ENCODE assay signal across 18 cellular contexts in the genomic region with DNA sequence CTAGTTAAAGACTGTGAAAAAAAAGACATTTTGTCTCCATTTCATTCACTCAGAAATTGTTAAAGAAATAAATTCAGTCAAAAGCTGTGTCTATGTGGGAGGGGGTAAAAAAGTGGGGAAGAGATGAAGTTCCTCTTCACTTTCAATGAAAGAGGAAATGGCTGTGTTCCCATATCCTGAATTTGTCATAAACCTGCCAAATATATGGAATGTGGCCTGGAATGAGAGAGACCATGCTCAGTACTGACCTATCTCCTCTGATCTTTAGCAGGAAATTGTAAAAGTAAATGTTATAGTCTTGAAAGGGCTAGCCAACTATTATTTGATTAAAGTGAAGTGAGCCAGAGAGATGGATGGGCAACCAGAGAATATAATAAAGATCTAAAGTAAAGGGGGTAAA.
A peak's percentile ranks its signal among the peaks of the same experiment; 100 is the strongest.
DNase-seq lines count a peak whose midpoint lies in the region; FAIRE-seq and TF ChIP-seq lines count a peak whose summit lies in the region.
"Had no signal": no experiment of that assay in that cellular context is flagged by ENCODE, and none has a peak within 500 bp of the region (broad histone marks: within the 10 kb centered on the region; RNA-seq: fewer than 3 reads in every experiment).

No MANE protein-coding gene starts in this region.

- FAIRE-seq in H54 (lab: Jason Lieb, UNC), result no peak
- FAIRE-seq in RCC 7860 (lab: Jason Lieb, UNC), result no peak
- FAIRE-seq: A204.1, GM19239 had no signal

- TF ChIP-seq POLR2A in H54 (IDR thresholded peaks at IDR 0.05; ENCODE audit: low read depth, low read length), result no peak

- H3K4me3 Mint-ChIP-seq in mesothelial cell of epicardium, result no peak overlapping the region
- H3K4me3 Mint-ChIP-seq: CD4-positive, alpha-beta T cell had no signal

- CTCF ChIA-PET in A673 (lab: Charles Lee), result no interaction called here

- no peak overlapping the region for H3K27ac ChIP-seq in A673 (ENCODE audit: low read depth, low read length, poor library complexity, severe bottlenecking)
- H3K27ac ChIP-seq: C4-2B, GM23248 had no signal

- BruUV-seq in A673 (replicated peaks; lab: Mats Ljungman, UMichigan), result no TSS peak

- H3K4me1 ChIP-seq in A673 (ENCODE audit: insufficient read depth, low read length, poor library complexity, severe bottlenecking), result no peaks in the 10 kb centered on the region

- POLR2A ChIA-PET in A673 (lab: Charles Lee; ENCODE audit: low non-redundant PET), result no interaction called here

- no peaks in the 10 kb centered on the region for H3K27me3 Mint-ChIP-seq in mesothelial cell of epicardium (ENCODE audit: low read depth)
- H3K27me3 Mint-ChIP-seq: CD4-positive, alpha-beta T cell had no signal

- intact Hi-C loops in A673 (cut with micrococcal nuclease; ENCODE audit: unreplicated experiment), result no loop called here

- no peaks in the 10 kb centered on the region for H3K36me3 Mint-ChIP-seq in mesothelial cell of epicardium

- H3K27me3 ChIP-seq in A673 (replicated peaks; ENCODE audit: insufficient read depth, low read depth, low read length, poor library complexity), result no peaks in the 10 kb centered on the region

- peak; percentile 17 for DNase-seq in A673 (ENCODE audit: low spot score)
- peak; percentile 52 for DNase-seq in LNCaP clone FGC (ENCODE audit: low read depth)
- peak; percentile 34 to 77 for DNase-seq in dermis microvascular lymphatic vessel endothelial cell (ENCODE audit: low read depth in 2 of 2)
- DNase-seq in mesothelial cell of epicardium (ENCODE audit: low spot score in 2 of 2, unreplicated experiment in 2 of 2), result no peak
- DNase-seq in GM13976 (ENCODE audit: low spot score), result no peak
- no peak for DNase-seq in glomerular visceral epithelial cell (ENCODE audit: extremely low spot score)
- DNase-seq in H54 (ENCODE audit: insufficient read length, low spot score), result no peak
- DNase-seq in RCC 7860 (ENCODE audit: low spot score), result no peak
- DNase-seq: AML-193; Calu3; CD4-positive, alpha-beta T cell; DMS79 treated with DMSO at 0.1 percent for 48 hours; GF-D8; GM23248; HCEC 1CT had no signal

- peaks cover 9% of the 10 kb centered on the region for H3K4me1 Mint-ChIP-seq in mesothelial cell of epicardium

- H3K9me3 ChIP-seq in A673 (ENCODE audit: low read depth, low read length, poor library complexity, severe bottlenecking), result peaks cover 12% of the 10 kb centered on the region

- no peak for TF ChIP-seq CTCF in A673 (conservative IDR thresholded peaks at IDR 0.05; ENCODE audit: low read depth, low read length)
- TF ChIP-seq CTCF in LNCaP clone FGC (IDR thresholded peaks at IDR 0.05; ENCODE audit: control insufficient read depth, extremely low read depth, insufficient read depth), result no peak
- TF ChIP-seq CTCF in mesothelial cell of epicardium (IDR thresholded peaks at IDR 0.05; ENCODE audit: unreplicated experiment), result no peak
- no peak for TF ChIP-seq CTCF in GM13976 (IDR thresholded peaks at IDR 0.05; ENCODE audit: borderline replicate concordance, control extremely low read depth, extremely low read depth, insufficient read depth, missing control alignments)

- in situ Hi-C loops in GM13976 (cut with MboI; ENCODE audit: low sequenced_read_pairs, unreplicated experiment), result no loop called here

- H3K27ac Mint-ChIP-seq in mesothelial cell of epicardium, result peak overlapping the region; percentile 51
- H3K27ac Mint-ChIP-seq: CD4-positive, alpha-beta T cell had no signal

- no peak overlapping the region for H3K4me3 ChIP-seq in A673 (ENCODE audit: low read depth, low read length, poor library complexity, severe bottlenecking)
- H3K4me3 ChIP-seq in LNCaP clone FGC (ENCODE audit: low read depth, low read length), result no peak overlapping the region
- H3K4me3 ChIP-seq: GM23248 had no signal

- peaks cover 11% of the 10 kb centered on the region for H3K9me3 Mint-ChIP-seq in mesothelial cell of epicardium

- H3K36me3 ChIP-seq in A673 (ENCODE audit: insufficient read depth, low read length, poor library complexity, severe bottlenecking), result no peaks in the 10 kb centered on the region

Comparison
In these comparisons a context has a peak if more than half of its experiments do, and no peak if none do; other contexts are left out.
1. DNase-seq: peak in A673 (single experiment), LNCaP clone FGC (single experiment) and dermis microvascular lymphatic vessel endothelial cell (2 of 2); none in mesothelial cell of epicardium (0 of 2), GM13976 (single experiment), glomerular visceral epithelial cell (single experiment), H54 (single experiment) and RCC 7860 (single experiment).